Comparison of ENCODE assay signal across 1 cellular context in genomic region chr9:131618071-131618479, GRCh38.
TF ChIP-seq lines count a peak whose summit lies in the region.

No MANE protein-coding gene starts in this region.

TF ChIP-seq in HEK293, 187 proteins besides CTCF, POLR2A, EP300 and RAD21 (continued from another document and continues in another):
- TF ChIP-seq ZNF362 (tag by site-specific recombination; IDR thresholded peaks at IDR 0.05) (no peak), ZSCAN5A (tag by site-specific recombination; IDR thresholded peaks at IDR 0.05) (no peak), ZNF555 (tag by site-specific recombination; conservative IDR thresholded peaks at IDR 0.05) (no peak), ZNF660 (tag by site-specific recombination; IDR thresholded peaks at IDR 0.05) (0 out of 2 replicates have a peak, but pooled peaks have one; percentile 51), ZBTB7A (tag by site-specific recombination; IDR thresholded peaks at IDR 0.05; ENCODE audit: low read depth) (no peak), KLF10 (tag by site-specific recombination; IDR thresholded peaks at IDR 0.05) (0 out of 2 replicates have a peak, but pooled peaks have one; percentile 18), ZBTB21 (tag by site-specific recombination; IDR thresholded peaks at IDR 0.05) (no peak), ZNF239 (tag by site-specific recombination; IDR thresholded peaks at IDR 0.05) (no peak), SCRT2 (tag by site-specific recombination; IDR thresholded peaks at IDR 0.05) (no peak), ZNF274 (IDR thresholded peaks at IDR 0.05; ENCODE audit: low read length) (no peak), ZNF274 (tag by site-specific recombination; IDR thresholded peaks at IDR 0.05; ENCODE audit: borderline replicate concordance) (no peak), ZNF280D (tag by site-specific recombination; IDR thresholded peaks at IDR 0.05) (no peak), IKZF3 (tag by site-specific recombination; IDR thresholded peaks at IDR 0.05) (no peak), GLI4 (tag by site-specific recombination; IDR thresholded peaks at IDR 0.05) (no peak), ELK4 (IDR thresholded peaks at IDR 0.05; ENCODE audit: borderline replicate concordance, low read depth, low read length) (no peak), ZFP69B (tag by site-specific recombination; IDR thresholded peaks at IDR 0.05) (no peak), ZSCAN16 (tag by site-specific recombination; IDR thresholded peaks at IDR 0.05) (no peak), PBX3 (CRISPR knock-in tag; IDR thresholded peaks at IDR 0.05) (no peak), ZNF221 (tag by site-specific recombination; IDR thresholded peaks at IDR 0.05; ENCODE audit: borderline replicate concordance) (no peak), ZNF391 (tag by site-specific recombination; IDR thresholded peaks at IDR 0.05; ENCODE audit: borderline replicate concordance, low read depth) (no peak), ZNF548 (tag by site-specific recombination; IDR thresholded peaks at IDR 0.05) (no peak), ZNF621 (tag by site-specific recombination; IDR thresholded peaks at IDR 0.05) (no peak), ZNF654 (tag by site-specific recombination; IDR thresholded peaks at IDR 0.05; ENCODE audit: low read depth) (no peak), ZNF10 (tag by site-specific recombination; IDR thresholded peaks at IDR 0.05) (no peak), FEZF1 (tag by site-specific recombination; IDR thresholded peaks at IDR 0.05) (peak; percentile 78), ZNF768 (tag by site-specific recombination; IDR thresholded peaks at IDR 0.05) (no peak), BCL11A (tag by site-specific recombination; IDR thresholded peaks at IDR 0.05; ENCODE audit: low read depth) (no peak), ZNF530 (tag by site-specific recombination; IDR thresholded peaks at IDR 0.05; ENCODE audit: low read depth) (no peak), HOXD13 (CRISPR knock-in tag; IDR thresholded peaks at IDR 0.05; ENCODE audit: borderline replicate concordance) (no peak), ZNF791 (tag by site-specific recombination; IDR thresholded peaks at IDR 0.05) (no peak), GFI1B (tag by site-specific recombination; IDR thresholded peaks at IDR 0.05) (no peak), ZSCAN18 (tag by site-specific recombination; IDR thresholded peaks at IDR 0.05) (no peak), ZNF138 (tag by site-specific recombination; IDR thresholded peaks at IDR 0.05; ENCODE audit: borderline replicate concordance) (no peak), ZXDB (tag by site-specific recombination; IDR thresholded peaks at IDR 0.05) (no peak), ZNF707 (tag by site-specific recombination; IDR thresholded peaks at IDR 0.05) (no peak), ZBTB20 (tag by site-specific recombination; IDR thresholded peaks at IDR 0.05) (no peak), ZNF747 (tag by site-specific recombination; IDR thresholded peaks at IDR 0.05) (no peak), ZNF2 (tag by site-specific recombination; IDR thresholded peaks at IDR 0.05) (no peak), ZNF76 (tag by site-specific recombination; IDR thresholded peaks at IDR 0.05; ENCODE audit: borderline replicate concordance, low read depth) (no peak), ZNF426 (tag by site-specific recombination; IDR thresholded peaks at IDR 0.05) (no peak), PRDM1 (tag by site-specific recombination; IDR thresholded peaks at IDR 0.05) (no peak), ZNF341 (tag by site-specific recombination; IDR thresholded peaks at IDR 0.05; ENCODE audit: low read depth) (no peak), ZNF398 (tag by site-specific recombination; IDR thresholded peaks at IDR 0.05) (no peak), ZNF223 (tag by site-specific recombination; IDR thresholded peaks at IDR 0.05) (no peak), ZNF174 (tag by site-specific recombination; IDR thresholded peaks at IDR 0.05) (no peak), ZNF560 (tag by site-specific recombination; IDR thresholded peaks at IDR 0.05; ENCODE audit: borderline replicate concordance) (no peak), BCL11B (tag by site-specific recombination; IDR thresholded peaks at IDR 0.05; ENCODE audit: low read depth) (no peak), PATZ1 (tag by site-specific recombination; IDR thresholded peaks at IDR 0.05) (no peak; the same call in 1 of the 2 replicates), ZBTB44 (tag by site-specific recombination; IDR thresholded peaks at IDR 0.05) (peak; percentile 77; the same call in 1 of the 2 replicates), ZIC2 (tag by site-specific recombination; IDR thresholded peaks at IDR 0.05) (no peak), KLF9 (tag by site-specific recombination; IDR thresholded peaks at IDR 0.05; ENCODE audit: low read depth) (no peak), TRIM28 (IDR thresholded peaks at IDR 0.05; ENCODE audit: borderline replicate concordance, low read length) (peak; percentile 79), MEIS1 (CRISPR knock-in tag; IDR thresholded peaks at IDR 0.05; ENCODE audit: borderline replicate concordance) (no peak), ZBTB1 (tag by site-specific recombination; IDR thresholded peaks at IDR 0.05) (no peak), SP7 (tag by site-specific recombination; IDR thresholded peaks at IDR 0.05) (peak; percentile 61), ZNF514 (tag by site-specific recombination; IDR thresholded peaks at IDR 0.05) (no peak), ZNF571 (tag by site-specific recombination; IDR thresholded peaks at IDR 0.05) (no peak), ZNF610 (tag by site-specific recombination; IDR thresholded peaks at IDR 0.05; ENCODE audit: borderline replicate concordance) (0 out of 2 replicates have a peak, but pooled peaks have one; percentile 6), MZF1 (tag by site-specific recombination; IDR thresholded peaks at IDR 0.05; ENCODE audit: borderline replicate concordance) (no peak)
